ENCODE assay signal across 8 cellular contexts in the genomic region with DNA sequence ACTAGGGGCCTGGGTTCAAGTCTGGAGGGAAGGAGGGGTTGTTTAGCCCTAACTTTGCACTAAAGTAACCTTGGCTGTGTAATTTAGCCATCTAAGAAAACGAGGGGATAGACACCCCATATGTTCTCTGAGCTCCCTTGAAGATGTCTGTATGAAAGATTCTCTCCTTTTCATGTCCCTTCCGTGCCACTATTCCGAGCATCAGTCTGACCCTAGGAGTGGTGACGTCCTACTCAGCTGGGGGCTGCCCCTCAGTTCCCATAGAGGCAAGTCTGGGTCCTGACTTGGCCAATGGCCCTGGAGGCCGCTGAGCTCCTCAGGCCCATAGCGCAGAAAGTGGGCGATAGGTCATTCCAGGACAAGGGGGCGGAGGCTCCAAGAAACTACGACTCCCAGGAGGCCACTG. TPM values are rescaled to one million over a fixed set of nuclear protein-coding genes. Genes with fewer than 3 reads are reported as not detected.
DNase-seq lines count a peak whose midpoint lies in the region; TF ChIP-seq lines count a peak whose summit lies in the region.

No MANE protein-coding gene starts in this region.

- H3K79me2 ChIP-seq in MM.1S (ENCODE audit: low read length): no peaks in the 10 kb centered on the region; the same call in 1 of the 2 replicates

- TF ChIP-seq CTCF in BE2C (IDR thresholded peaks at IDR 0.05; ENCODE audit: low read depth, low read length) (no peak), MM.1S (IDR thresholded peaks at IDR 0.05; ENCODE audit: low read length) (no peak), dorsolateral prefrontal cortex (IDR thresholded peaks at IDR 0.05 in 54 of 56, conservative IDR thresholded peaks at IDR 0.05 in 2 of 56; ENCODE audit: low read depth in 1 of 56, partially characterized antibody in 56 of 56) (no peak), nephron (IDR thresholded peaks at IDR 0.05; ENCODE audit: unreplicated experiment in 3 of 3) (no peak)

- peak overlapping the region; percentile 71; the same call in 1 of the 2 replicates for H3K9ac ChIP-seq in MM.1S (ENCODE audit: low read length)

- H3K9me3 ChIP-seq in BE2C (no peaks in the 10 kb centered on the region), MM.1S (replicated peaks; ENCODE audit: insufficient read depth, low read length) (no peaks in the 10 kb centered on the region)

- no peaks in the 10 kb centered on the region; the same call in 1 of the 2 replicates for H3K4me1 ChIP-seq in BE2C
- no peaks in the 10 kb centered on the region for H3K4me1 ChIP-seq in MM.1S (ENCODE audit: low read length)

- intact Hi-C loops in dorsolateral prefrontal cortex (cut with DNase I): loop anchor here (5.0 kb wide), 3 partner anchors 34 to 219 kb away; partner anchors contain the start of gene DHRS12 (in 1 of the 2)

- H3K27me3 ChIP-seq in BE2C: no peaks in the 10 kb centered on the region
- no peaks in the 10 kb centered on the region for H3K27me3 ChIP-seq in MM.1S (replicated peaks; ENCODE audit: insufficient read depth, low read length)
- H3K27me3 ChIP-seq in dorsolateral prefrontal cortex: no peaks in the 10 kb centered on the region

- H3K27ac Mint-ChIP-seq in nephron: peak overlapping the region; percentile 60 to 94 (median 89)

- H3K36me3 ChIP-seq in BE2C (no peaks in the 10 kb centered on the region), MM.1S (replicated peaks; ENCODE audit: insufficient read depth, low read length) (no peaks in the 10 kb centered on the region)

- no peaks in the 10 kb centered on the region for H3K9me3 Mint-ChIP-seq in nephron

- no peaks in the 10 kb centered on the region for H3F3A ChIP-seq in MM.1S (ENCODE audit: insufficient read depth, low read length)

- no peaks in the 10 kb centered on the region for H3K9me2 ChIP-seq in MM.1S (replicated peaks; ENCODE audit: insufficient read depth, low read length)

- H3K27ac ChIP-seq in MM.1S (ENCODE audit: low read length) (peak overlapping the region; percentile 76), dorsolateral prefrontal cortex (peak overlapping the region; percentile 70 to 98 (median 94))

- no peaks in the 10 kb centered on the region for H3K27me3 Mint-ChIP-seq in nephron (ENCODE audit: low read depth)

- peak overlapping the region; percentile 82 to 92 (median 92) for H3K4me3 Mint-ChIP-seq in nephron

- in situ Hi-C loops in KBM-7 (cut with MboI; ENCODE audit: low pct_unique_long_range_greater_than_20kb, low sequenced_read_pairs): no loop called here

- peak overlapping the region; percentile 61; the same call in 1 of the 2 replicates for H3K4me2 ChIP-seq in MM.1S (ENCODE audit: low read depth, low read length)

- H3K36me3 Mint-ChIP-seq in nephron (ENCODE audit: low read depth): no peaks in the 10 kb centered on the region

- DNase-seq in BE2C: no peak
- no peak for DNase-seq in MM.1S
- DNase-seq in dorsolateral prefrontal cortex: no peak
- DNase-seq in SIG-M5 treated with dmso at 0.1 percent for 504 hours (lab: John Stamatoyannopoulos, UW; ENCODE audit: unreplicated experiment): no peak
- no peak for DNase-seq in activated CD8-positive, alpha-beta memory T cell treated with anti-CD3 and anti-CD28 coated beads, Interleukin-2, amount 50 U/mL, for 4 hours
- no peak for DNase-seq in KBM-7
- no peak for DNase-seq in DMS153 (lab: John Stamatoyannopoulos, UW)

- peak overlapping the region; percentile 64 for H2AFZ ChIP-seq in MM.1S (ENCODE audit: low read length)

- H3K4me3 ChIP-seq in BE2C (ENCODE audit: low read depth, low read length) (peak overlapping the region; percentile 96), MM.1S (ENCODE audit: low read length) (peak overlapping the region; percentile 88), dorsolateral prefrontal cortex (peak overlapping the region; percentile 68 to 100 (median 93))

- H4K20me1 ChIP-seq in MM.1S (ENCODE audit: insufficient read depth, low read length): no peaks in the 10 kb centered on the region

- H3K4me1 Mint-ChIP-seq in nephron: peaks cover 8% of the 10 kb centered on the region

RNA-seq across cellular contexts. Expression of gene WDFY2, which starts 0.8 kb away (rescaled TPM):
- 7.4 TPM for polyA plus RNA-seq in BE2C (2012; ENCODE audit: insufficient read depth, insufficient read length, low read depth)
- total RNA-seq in dorsolateral prefrontal cortex: 10 to 100 TPM; 10.9 to 39.0 (median 19.4) TPM
